24 cellular contexts compared by ENCODE assay signal in the genomic region with DNA sequence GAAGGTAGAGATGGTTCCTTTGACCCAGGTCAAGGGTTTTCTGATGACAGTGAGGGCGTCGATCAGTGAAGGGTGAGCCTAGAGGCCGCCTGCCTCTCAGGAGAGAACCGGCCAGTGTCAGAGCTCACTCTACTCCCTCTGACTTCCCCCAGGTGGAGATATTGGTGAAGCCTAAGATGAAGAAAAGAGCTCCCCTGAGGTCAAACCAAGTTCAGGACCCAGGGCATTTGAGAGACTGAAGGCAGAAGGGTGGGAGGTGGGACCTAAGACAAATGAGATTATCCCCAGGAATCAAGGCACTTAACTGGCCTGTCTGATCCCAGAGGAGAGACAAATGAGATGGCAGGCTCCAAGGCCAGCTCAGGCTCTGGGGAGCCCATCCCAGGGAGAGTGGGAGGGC.
DNase-seq lines count a peak whose midpoint lies in the region; TF ChIP-seq lines count a peak whose summit lies in the region.
"Had no signal": no experiment of that assay in that cellular context is flagged by ENCODE, and none has a peak within 500 bp of the region (broad histone marks: within the 10 kb centered on the region; RNA-seq: fewer than 3 reads in every experiment).

No MANE protein-coding gene starts in this region.

- H3K4me3 ChIP-seq in endodermal cell (ENCODE audit: low read length): no peak overlapping the region

- H3K4me1 Mint-ChIP-seq in endodermal cell (peaks cover 28% of the 10 kb centered on the region), neural crest cell (peaks cover 8% of the 10 kb centered on the region), CD14-positive monocyte (peaks cover 23% of the 10 kb centered on the region)
- H3K4me1 Mint-ChIP-seq: CD8-positive, alpha-beta memory T cell had no signal

- no peaks in the 10 kb centered on the region for H3K9me3 ChIP-seq in endodermal cell (ENCODE audit: control insufficient read depth, low read length)

- H3K4me3 Mint-ChIP-seq in endodermal cell (no peak overlapping the region), neural crest cell (no peak overlapping the region), CD14-positive monocyte (no peak overlapping the region)
- H3K4me3 Mint-ChIP-seq: B cell; CD8-positive, alpha-beta memory T cell had no signal

- no peak overlapping the region for H3K9ac ChIP-seq in endodermal cell (ENCODE audit: extremely low read depth, low read length, poor library complexity, severe bottlenecking)

- peaks cover 7% of the 10 kb centered on the region for H3K4me1 ChIP-seq in endodermal cell (ENCODE audit: control insufficient read depth, insufficient read depth, low read length)

- no peaks in the 10 kb centered on the region for H3K36me3 ChIP-seq in endodermal cell (ENCODE audit: control insufficient read depth, insufficient read depth, low read length)

- peaks cover 5% of the 10 kb centered on the region for H3K27me3 ChIP-seq in endodermal cell (ENCODE audit: control insufficient read depth, insufficient read depth, low read length, poor library complexity, severe bottlenecking)

- whole genome bisulfite sequencing in endodermal cell (ENCODE audit: insufficient coverage in 1 of 2, insufficient read length in 1 of 2), 2 experiments: 82 to 84% methylated on average over 2 to 4 of the region's 4 CpGs

- DNase-seq in SK-N-DZ (ENCODE audit: low spot score) (peak; percentile 71), endodermal cell (peak; percentile 70), neural crest cell (ENCODE audit: low read depth, low spot score) (no peak), GM13976 (ENCODE audit: low spot score) (no peak), CD14-positive monocyte (ENCODE audit: low spot score) (no peak), AG08396 (ENCODE audit: low spot score) (no peak), NCI-H2081 (lab: John Stamatoyannopoulos, UW) (no peak)
- DNase-seq: CD8-positive, alpha-beta memory T cell; DMS79 treated with DMSO at 0.1 percent for 48 hours; GF-D8; H7; KBM-7; MV-4-11; NCI-H1105; NCI-H1436 treated with DMSO at 0.1 percent for 48 hours; NCI-H187 treated with DMSO at 0.1 percent for 48 hours; NCI-H2107; NCI-H446; NCI-H524 treated with DMSO at 0.1 percent for 48 hours; NCI-H774; SHP77 had no signal

- H3K27me3 Mint-ChIP-seq in endodermal cell (ENCODE audit: insufficient read depth) (peaks cover 30% of the 10 kb centered on the region), neural crest cell (ENCODE audit: low read depth) (no peaks in the 10 kb centered on the region), CD14-positive monocyte (ENCODE audit: low read depth in 3 of 3) (peaks cover 0 to 6% (median 2%) of the 10 kb centered on the region in 3 donors)

- in situ Hi-C loops in GM13976 (cut with MboI; ENCODE audit: low sequenced_read_pairs, unreplicated experiment): no loop called here

- TF ChIP-seq CTCF in endodermal cell (conservative IDR thresholded peaks at IDR 0.05) (peak; percentile 58), neural crest cell (conservative IDR thresholded peaks at IDR 0.05) (no peak), GM13976 (IDR thresholded peaks at IDR 0.05; ENCODE audit: borderline replicate concordance, control extremely low read depth, extremely low read depth, insufficient read depth, missing control alignments) (no peak), CD14-positive monocyte (IDR thresholded peaks at IDR 0.05) (no peak)

- H3K9me3 Mint-ChIP-seq in endodermal cell: no peaks in the 10 kb centered on the region
- peaks cover 2% of the 10 kb centered on the region for H3K9me3 Mint-ChIP-seq in neural crest cell
- H3K9me3 Mint-ChIP-seq in CD14-positive monocyte: peaks cover 0 to 4% (median 0%) of the 10 kb centered on the region in 7 donors
- H3K9me3 Mint-ChIP-seq: CD8-positive, alpha-beta memory T cell had no signal

- no peaks in the 10 kb centered on the region for H3K36me3 Mint-ChIP-seq in endodermal cell (ENCODE audit: low read depth)
- H3K36me3 Mint-ChIP-seq in neural crest cell (ENCODE audit: low read depth): no peaks in the 10 kb centered on the region
- H3K36me3 Mint-ChIP-seq in CD14-positive monocyte: no peaks in the 10 kb centered on the region

- H3K27ac ChIP-seq in endodermal cell (ENCODE audit: low read depth, low read length): no peak overlapping the region
- H3K27ac ChIP-seq: C4-2B, RWPE1 had no signal

- intact Hi-C loops in CD14-positive monocyte (cut with micrococcal nuclease): no loop called here

- H3K27ac Mint-ChIP-seq in endodermal cell (no peak overlapping the region), neural crest cell (ENCODE audit: unreplicated experiment) (peak overlapping the region; percentile 91), CD14-positive monocyte (no peak overlapping the region)
- H3K27ac Mint-ChIP-seq: B cell had no signal

Comparison
In these comparisons a context has a peak if more than half of its experiments do, and no peak if none do; other contexts are left out.
1. DNase-seq: peak in SK-N-DZ (single experiment) and endodermal cell (single experiment); none in neural crest cell (single experiment), GM13976 (single experiment), CD14-positive monocyte (single experiment), AG08396 (single experiment) and NCI-H2081 (0 of 2).